Comparison of ENCODE assay signal across 39 cellular contexts in genomic region chr2:233317544-233317943, GRCh38. TPM values are rescaled to one million over a fixed set of nuclear protein-coding genes. Genes with fewer than 3 reads are reported as not detected.
DNase-seq lines count a peak whose midpoint lies in the region; ATAC-seq, FAIRE-seq and TF ChIP-seq lines count a peak whose summit lies in the region.
"Had no signal": no experiment of that assay in that cellular context is flagged by ENCODE, and none has a peak within 500 bp of the region (broad histone marks: within the 10 kb centered on the region; RNA-seq: fewer than 3 reads in every experiment).

No MANE protein-coding gene starts in this region.

- H3K9me2 ChIP-seq in SK-N-SH, result no peaks in the 10 kb centered on the region
- no peaks in the 10 kb centered on the region for H3K9me2 ChIP-seq in MM.1S (replicated peaks; ENCODE audit: insufficient read depth, low read length)

- POLR2A ChIA-PET in SK-N-SH (lab: Yijun Ruan, JAX), result no interaction called here

- no peak for ATAC-seq in SK-N-SH treated with all-trans-retinoic acid at 6 μM for 48 hours
- ATAC-seq: A549; CD8-positive, alpha-beta T cell had no signal

- no peaks in the 10 kb centered on the region for H3K9me3 ChIP-seq in SK-N-SH
- H3K9me3 ChIP-seq in MM.1S (replicated peaks; ENCODE audit: insufficient read depth, low read length), result no peaks in the 10 kb centered on the region
- H3K9me3 ChIP-seq in neutrophil, result no peaks in the 10 kb centered on the region
- no peaks in the 10 kb centered on the region for H3K9me3 ChIP-seq in testis
- H3K9me3 ChIP-seq in ovary, result no peaks in the 10 kb centered on the region
- no peaks in the 10 kb centered on the region for H3K9me3 ChIP-seq in Peyer's patch
- H3K9me3 ChIP-seq: A549, BE2C, BLaER1, Caco-2 had no signal

- intact Hi-C loops in testis (cut with DNase I; ENCODE audit: low total_unique reads) (no loop called here), ovary (cut with DNase I) (no loop called here)

- no peaks in the 10 kb centered on the region for H3K36me3 ChIP-seq in SK-N-SH (replicated peaks in 1 of 2; ENCODE audit: control insufficient read depth in 1 of 2, insufficient read depth in 2 of 2, low read length in 1 of 2)
- H3K36me3 ChIP-seq in MM.1S (replicated peaks; ENCODE audit: insufficient read depth, low read length), result no peaks in the 10 kb centered on the region
- no peaks in the 10 kb centered on the region for H3K36me3 ChIP-seq in neutrophil
- H3K36me3 ChIP-seq in testis (ENCODE audit: low read depth, missing control alignments), result no peaks in the 10 kb centered on the region
- no peaks in the 10 kb centered on the region for H3K36me3 ChIP-seq in ovary
- no peaks in the 10 kb centered on the region for H3K36me3 ChIP-seq in Peyer's patch
- H3K36me3 ChIP-seq: BE2C; BLaER1; BLaER1 treated with 17β-estradiol and CSF1 and Interleukin-3, amounts not matched to agents 10 nM and 100 nM had no signal

- CTCF ChIA-PET in SK-N-SH (lab: Yijun Ruan, JAX), result interaction anchor here (1.4 kb wide), 1 partner anchor 36 kb away, joined by 3 read pairs; no protein-coding TSS in a partner anchor

- TF ChIP-seq RAD21 in SK-N-SH (IDR thresholded peaks at IDR 0.05; ENCODE audit: low read length), result no peak

- H3F3A ChIP-seq in SK-N-SH (replicated peaks; ENCODE audit: insufficient read depth), result no peaks in the 10 kb centered on the region
- H3F3A ChIP-seq in MM.1S (ENCODE audit: insufficient read depth, low read length), result peaks cover 5% of the 10 kb centered on the region; the same call in 1 of the 2 replicates

- H3K4me1 ChIP-seq in SK-N-SH (ENCODE audit: control insufficient read depth in 1 of 2, insufficient read depth in 2 of 2, low read depth in 1 of 2, low read length in 1 of 2) (peaks cover 0 to 5% of the 10 kb centered on the region in 2 experiments; a peak in 1 of 4 replicates), MM.1S (ENCODE audit: low read length) (peaks cover 12% of the 10 kb centered on the region), neutrophil (ENCODE audit: control insufficient read depth in 1 of 2, insufficient read depth in 1 of 2, low read depth in 1 of 2, low read length in 1 of 2) (peaks cover 0 to 10% of the 10 kb centered on the region in 2 experiments), testis (no peaks in the 10 kb centered on the region), ovary (ENCODE audit: insufficient read depth) (no peaks in the 10 kb centered on the region), Peyer's patch (no peaks in the 10 kb centered on the region)
- H3K4me1 ChIP-seq: A549, BE2C, Caco-2 had no signal

- H3K27ac ChIP-seq in SK-N-SH (ENCODE audit: low read depth in 2 of 2, low read length in 1 of 2) (no peak overlapping the region), MM.1S (ENCODE audit: low read length) (peak overlapping the region; percentile 65; the same call in 1 of the 2 replicates), neutrophil (peak overlapping the region; percentile 1), testis (no peak overlapping the region), ovary (no peak overlapping the region), Peyer's patch (no peak overlapping the region)
- H3K27ac ChIP-seq: 22Rv1; A549; BLaER1; BLaER1 treated with 17β-estradiol and CSF1 and Interleukin-3, amounts not matched to agents 10 nM and 100 nM; C4-2B had no signal

- H4K20me1 ChIP-seq in SK-N-SH (ENCODE audit: insufficient read depth), result no peaks in the 10 kb centered on the region
- H4K20me1 ChIP-seq in MM.1S (ENCODE audit: insufficient read depth, low read length), result no peaks in the 10 kb centered on the region
- H4K20me1 ChIP-seq: BLaER1; BLaER1 treated with 17β-estradiol and CSF1 and Interleukin-3, amounts not matched to agents 10 nM and 100 nM had no signal

- H3K4me3 ChIP-seq in SK-N-SH (ENCODE audit: low read depth in 2 of 2, low read length in 1 of 2) (no peak overlapping the region), MM.1S (ENCODE audit: low read length) (no peak overlapping the region), neutrophil (ENCODE audit: low read depth in 1 of 2, low read length in 1 of 2) (no peak overlapping the region), testis (no peak overlapping the region), ovary (no peak overlapping the region), Peyer's patch (no peak overlapping the region)
- H3K4me3 ChIP-seq: A549; BLaER1; BLaER1 treated with 17β-estradiol and CSF1 and Interleukin-3, amounts not matched to agents 10 nM and 100 nM had no signal

- H3K27me3 ChIP-seq in SK-N-SH (ENCODE audit: insufficient read depth), result peaks cover under 1% of the 10 kb centered on the region; the same call in 1 of the 2 replicates
- H3K27me3 ChIP-seq in MM.1S (replicated peaks; ENCODE audit: insufficient read depth, low read length), result no peaks in the 10 kb centered on the region
- H3K27me3 ChIP-seq in neutrophil, result no peaks in the 10 kb centered on the region
- no peaks in the 10 kb centered on the region for H3K27me3 ChIP-seq in testis
- H3K27me3 ChIP-seq in ovary, result no peaks in the 10 kb centered on the region
- no peaks in the 10 kb centered on the region for H3K27me3 ChIP-seq in Peyer's patch
- H3K27me3 ChIP-seq: BE2C; BLaER1; BLaER1 treated with 17β-estradiol and CSF1 and Interleukin-3, amounts not matched to agents 10 nM and 100 nM had no signal

- no peak overlapping the region for H3K9ac ChIP-seq in SK-N-SH
- peak overlapping the region; percentile 2; the same call in 1 of the 2 replicates for H3K9ac ChIP-seq in MM.1S (ENCODE audit: low read length)
- H3K9ac ChIP-seq: BLaER1; BLaER1 treated with 17β-estradiol and CSF1 and Interleukin-3, amounts not matched to agents 10 nM and 100 nM had no signal

- H3K4me2 ChIP-seq in SK-N-SH (no peak overlapping the region), MM.1S (ENCODE audit: low read depth, low read length) (peak overlapping the region; percentile 69)
- H3K4me2 ChIP-seq: A549; BLaER1; BLaER1 treated with 17β-estradiol and CSF1 and Interleukin-3, amounts not matched to agents 10 nM and 100 nM had no signal

- TF ChIP-seq EP300 in SK-N-SH (IDR thresholded peaks at IDR 0.05; ENCODE audit: borderline replicate concordance in 1 of 2, low read depth in 1 of 2, low read length in 1 of 2), result no peak
- no peak for TF ChIP-seq EP300 in ovary (IDR thresholded peaks at IDR 0.05)

- H3K79me2 ChIP-seq in SK-N-SH (ENCODE audit: insufficient read depth) (no peaks in the 10 kb centered on the region), MM.1S (ENCODE audit: low read length) (no peaks in the 10 kb centered on the region)

- no peak overlapping the region for H2AFZ ChIP-seq in SK-N-SH (ENCODE audit: low read depth)
- peak overlapping the region; percentile 34; the same call in 1 of the 2 replicates for H2AFZ ChIP-seq in MM.1S (ENCODE audit: low read length)

- no peak for TF ChIP-seq CTCF in SK-N-SH (IDR thresholded peaks at IDR 0.05)
- TF ChIP-seq CTCF in MM.1S (IDR thresholded peaks at IDR 0.05; ENCODE audit: low read length), result no peak
- TF ChIP-seq CTCF in neutrophil (IDR thresholded peaks at IDR 0.05), result no peak
- TF ChIP-seq CTCF in testis (IDR thresholded peaks at IDR 0.05), result no peak
- no peak for TF ChIP-seq CTCF in ovary (IDR thresholded peaks at IDR 0.05)
- no peak for TF ChIP-seq CTCF in Peyer's patch (IDR thresholded peaks at IDR 0.05)

- DNase-seq in SK-N-SH (no peak), MM.1S (no peak), testis (no peak), ovary (no peak), Peyer's patch (no peak)
- DNase-seq: 8988T; ACHN; AML-193; BE2C; C1 segment of cervical spinal cord; Caco-2; Calu3; CD4-positive, alpha-beta memory T cell; CD4-positive, alpha-beta T cell; CD4-positive, CD25-positive, alpha-beta regulatory T cell; CD8-positive, alpha-beta memory T cell; CD8-positive, alpha-beta T cell; COR-L47; DMS 273 treated with DMSO at 0.1 percent for 48 hours; DMS153; DMS53; DMS79; DMS79 treated with DMSO at 0.1 percent for 48 hours; DND-41; EL had no signal

- WGBS in SK-N-SH (ENCODE audit: low lambda C conversion rate), result 76% methylated on average over 2 of the region's 2 CpGs
- WGBS in testis, 2 donors, result 87 to 91% methylated on average over 2 of the region's 2 CpGs
- WGBS in ovary, 3 donors, result 89 to 94% (median 90%) methylated on average over 2 of the region's 2 CpGs

- FAIRE-seq in colon (lab: Jason Lieb, UNC), result peak; percentile 45
- FAIRE-seq: A204.1, A549, D721Med had no signal

- no peak for TF ChIP-seq POLR2A in testis (IDR thresholded peaks at IDR 0.05)
- no peak for TF ChIP-seq POLR2A in ovary (IDR thresholded peaks at IDR 0.05)
- TF ChIP-seq POLR2A in Peyer's patch (IDR thresholded peaks at IDR 0.05), result no peak

TF ChIP-seq in SK-N-SH treated with all-trans-retinoic acid at 6 μM for 48 hours, 23 proteins besides CTCF, POLR2A, EP300 and RAD21:
- TF ChIP-seq ZNF8 (CRISPR knock-in tag; IDR thresholded peaks at IDR 0.05) (peak; percentile 92), BACH2 (CRISPR knock-in tag; IDR thresholded peaks at IDR 0.05; ENCODE audit: borderline replicate concordance) (no peak), ISL1 (CRISPR knock-in tag; IDR thresholded peaks at IDR 0.05) (no peak)

TF ChIP-seq in SK-N-SH, 30 proteins besides CTCF, POLR2A, EP300 and RAD21 (continues in another document):
- TF ChIP-seq NFIC (IDR thresholded peaks at IDR 0.05; ENCODE audit: borderline replicate concordance), result no peak

RNA-seq across cellular contexts. Expression of gene SAG, which starts 9.9 kb away (rescaled TPM):
- polyA plus RNA-seq in SK-N-SH (2012; rRNA removed) (not detected in 2 replicates), testis (ENCODE audit: insufficient read depth, low read depth, low replicate concordance) (25.6 TPM), ovary (not detected)
- polyA plus RNA-seq in SK-N-SH (2012; cell fraction: cytosol; rRNA removed), result 0.09 TPM in 1 of 2 replicates, not detected in the other
- not detected in 2 replicates for polyA plus RNA-seq in SK-N-SH (2012; cell fraction: nucleus; rRNA removed)
- total RNA-seq in testis (10 to 100 TPM in 1 of 2 donors, 1 to 10 TPM in 1; 5.1 to 10.2 TPM), ovary (not detected), Peyer's patch (not detected)
- total RNA-seq: A172; Caco-2; Calu3; CD8-positive, alpha-beta memory T cell; Daoy had no signal
- polyA plus RNA-seq: A549; AG04450; BJ; CD4-positive, alpha-beta memory T cell; CD4-positive, CD25-positive, alpha-beta regulatory T cell; CD8-positive, alpha-beta memory T cell had no signal

RNA-seq across cellular contexts. Expression of gene DGKD, which starts 36.8 kb away (rescaled TPM):
- polyA plus RNA-seq in SK-N-SH (2012; rRNA removed) (17.7 and 21.7 TPM in 2 replicates), testis (ENCODE audit: insufficient read depth, low read depth, low replicate concordance) (66.7 TPM), ovary (10 to 100 TPM; 19.0 to 19.1 TPM)
- 8.0 and 10.4 TPM in 2 replicates for polyA plus RNA-seq in SK-N-SH (2012; cell fraction: cytosol; rRNA removed)
- polyA plus RNA-seq in SK-N-SH (2012; cell fraction: nucleus; rRNA removed), result 75.5 and 81.2 TPM in 2 replicates
- total RNA-seq in testis (10 to 100 TPM; 65.1 to 80.1 TPM), ovary (10 to 100 TPM in 6 of 7 donors, 1 to 10 TPM in 1; 9.4 to 81.8 (median 39.5) TPM), Peyer's patch (100 to 1,000 TPM in 2 of 4 donors, 10 to 100 TPM in 2; 67.7 to 195 (median 125) TPM)

Comparison
In these comparisons a context has a peak if more than half of its experiments do, and no peak if none do; other contexts are left out.
1. H3K27ac ChIP-seq: peak in MM.1S (single experiment) and neutrophil (single experiment); none in SK-N-SH (0 of 2), testis (0 of 2), ovary (0 of 2) and Peyer's patch (0 of 4).
2. RNA of gene SAG, which starts 9.9 kb away (total RNA-seq): 5.1 to 10.2 TPM in testis; not detected in ovary and not detected in Peyer's patch; every median in the first group is over 4 times any median in the second.